Comparison of ENCODE assay signal across 11 cellular contexts in genomic region chr16:77491091-77491490, GRCh38. TPM values are rescaled to one million over a fixed set of nuclear protein-coding genes. Genes with fewer than 3 reads are reported as not detected.
"Had no signal": no experiment of that assay in that cellular context is flagged by ENCODE, and none has a peak within 500 bp of the region (broad histone marks: within the 10 kb centered on the region; RNA-seq: fewer than 3 reads in every experiment).

No MANE protein-coding gene starts in this region.

- H3K9ac ChIP-seq: GM23248 had no signal

- H3K27ac ChIP-seq: GM23248 had no signal

- H3K4me2 ChIP-seq: GM23338 had no signal

- H3K36me3 ChIP-seq: HAP-1 had no signal

- H3K4me3 ChIP-seq: GM23248, GM23338, HAP-1 had no signal

- ATAC-seq: GM23338, HCT116 had no signal

- DNase-seq: GM23248, GOT3, H7, H9, HCEC 1CT, HFFc6 had no signal

- H3K9me3 ChIP-seq: HAP-1 had no signal

- FAIRE-seq: H1, H54 had no signal

- H2AFZ ChIP-seq: GM23248 had no signal

- H3K4me1 ChIP-seq: HAP-1 had no signal

RNA-seq across cellular contexts. Expression of gene ADAMTS18, which starts 56.3 kb away (rescaled TPM):
- total RNA-seq: GM23248, HFFc6 had no signal
- polyA plus RNA-seq: GM23248 had no signal
